19 cellular contexts compared by ENCODE assay signal in genomic region chr6:39818695-39819094, GRCh38. TPM values are rescaled to one million over a fixed set of nuclear protein-coding genes. Genes with fewer than 3 reads are reported as not detected.
A peak's percentile ranks its signal among the peaks of the same experiment; 100 is the strongest.
DNase-seq lines count a peak whose midpoint lies in the region; ATAC-seq and TF ChIP-seq lines count a peak whose summit lies in the region.
"Had no signal": no experiment of that assay in that cellular context is flagged by ENCODE, and none has a peak within 500 bp of the region (broad histone marks: within the 10 kb centered on the region; RNA-seq: fewer than 3 reads in every experiment).

No MANE protein-coding gene starts in this region.

- H3K9me3 Mint-ChIP-seq in stimulated activated memory B cell treated with anti-CD40 and anti-IgM and Interleukin-4, amounts not matched to agents 10 μg/mL and 1 μg/mL and 100 μg/mL, for 72 hours, result no peaks in the 10 kb centered on the region
- H3K9me3 Mint-ChIP-seq: activated B cell treated with CpG ODN at 0.5 μM for 24 hours; T-helper 1 cell treated with Interleukin-12 subunit alpha and Interleukin-12 subunit beta and Interleukin-4 antibody, amounts not matched to agents 30 μg/mL and 1 μg/mL, for 36 hours had no signal

- peaks cover 14% of the 10 kb centered on the region for H3K27me3 Mint-ChIP-seq in stimulated activated memory B cell treated with anti-CD40 and anti-IgM and Interleukin-4, amounts not matched to agents 10 μg/mL and 1 μg/mL and 100 μg/mL, for 72 hours
- H3K27me3 Mint-ChIP-seq: activated B cell treated with CpG ODN at 0.5 μM for 24 hours had no signal

- H3K4me1 Mint-ChIP-seq in stimulated activated memory B cell treated with anti-CD40 and anti-IgM and Interleukin-4, amounts not matched to agents 10 μg/mL and 1 μg/mL and 100 μg/mL, for 72 hours, result peaks cover 4% of the 10 kb centered on the region

- TF ChIP-seq CTCF in ascending aorta (IDR thresholded peaks at IDR 0.05) (no peak), lower lobe of right lung (IDR thresholded peaks at IDR 0.05) (no peak)

- H3K4me1 ChIP-seq in ascending aorta (peaks cover 26 to 78% of the 10 kb centered on the region in 2 donors), lower lobe of right lung (peaks cover 45% of the 10 kb centered on the region)
- H3K4me1 ChIP-seq: colonic mucosa had no signal

- intact Hi-C loops in ascending aorta (cut with DNase I), result loop anchor here (5.0 to 10.0 kb wide), 2 partner anchors 39 to 66 kb away; no protein-coding TSS in a partner anchor
- intact Hi-C loops in lower lobe of right lung (cut with DNase I), result no loop called here

- H3K27ac Mint-ChIP-seq in stimulated activated memory B cell treated with anti-CD40 and anti-IgM and Interleukin-4, amounts not matched to agents 10 μg/mL and 1 μg/mL and 100 μg/mL, for 72 hours, result no peak overlapping the region
- H3K27ac Mint-ChIP-seq: activated B cell treated with CpG ODN at 0.5 μM for 24 hours; T-helper 1 cell treated with Interleukin-12 subunit alpha and Interleukin-12 subunit beta and Interleukin-4 antibody, amounts not matched to agents 30 μg/mL and 1 μg/mL, for 36 hours had no signal

- peak; percentile 40 to 70 for ATAC-seq in lower lobe of right lung
- ATAC-seq in stimulated activated memory B cell treated with anti-CD40 and anti-IgM and Interleukin-4, amounts not matched to agents 10 μg/mL and 1 μg/mL and 100 μg/mL, for 72 hours, result no peak

- H3K4me3 Mint-ChIP-seq in stimulated activated memory B cell treated with anti-CD40 and anti-IgM and Interleukin-4, amounts not matched to agents 10 μg/mL and 1 μg/mL and 100 μg/mL, for 72 hours, result no peak overlapping the region
- H3K4me3 Mint-ChIP-seq: activated B cell treated with CpG ODN at 0.5 μM for 24 hours; T-helper 1 cell treated with Interleukin-12 subunit alpha and Interleukin-12 subunit beta and Interleukin-4 antibody, amounts not matched to agents 30 μg/mL and 1 μg/mL, for 36 hours had no signal

- H3K27ac ChIP-seq in ascending aorta (peak overlapping the region; percentile 73 to 82), lower lobe of right lung (peak overlapping the region; percentile 56), substantia nigra (ENCODE audit: low read depth, low read length, poor library complexity, severe bottlenecking) (peak overlapping the region; percentile 71)
- H3K27ac ChIP-seq: colonic mucosa had no signal

- H3K27me3 ChIP-seq in ascending aorta (no peaks in the 10 kb centered on the region), lower lobe of right lung (ENCODE audit: low read depth) (no peaks in the 10 kb centered on the region)
- H3K27me3 ChIP-seq: colonic mucosa, heart left ventricle had no signal

- H3K4me3 ChIP-seq in ascending aorta, result no peak overlapping the region
- no peak overlapping the region for H3K4me3 ChIP-seq in lower lobe of right lung
- H3K4me3 ChIP-seq: colonic mucosa, heart left ventricle had no signal

- H3K9me3 ChIP-seq in ascending aorta (no peaks in the 10 kb centered on the region), lower lobe of right lung (no peaks in the 10 kb centered on the region)
- H3K9me3 ChIP-seq: colonic mucosa, heart left ventricle had no signal

- H3K36me3 ChIP-seq in ascending aorta (no peaks in the 10 kb centered on the region), lower lobe of right lung (no peaks in the 10 kb centered on the region)
- H3K36me3 ChIP-seq: colonic mucosa had no signal

- DNase-seq in AG08396 (ENCODE audit: low spot score), result peak; percentile 31
- no peak for DNase-seq in ascending aorta (ENCODE audit: low spot score in 2 of 2)
- DNase-seq in lower lobe of right lung, result no peak
- DNase-seq in substantia nigra (lab: John Stamatoyannopoulos, UW), result no peak
- DNase-seq in NCI-H446 treated with DMSO at 0.1 percent for 48 hours (lab: John Stamatoyannopoulos, UW), result no peak
- no peak for DNase-seq in NCI-H1048 (lab: John Stamatoyannopoulos, UW)
- DNase-seq in epidermal melanocyte (ENCODE audit: insufficient read length, low spot score), result no peak
- DNase-seq: activated B cell treated with CpG ODN at 0.5 μM for 24 hours; activated CD8-positive, alpha-beta memory T cell treated with anti-CD3 and anti-CD28 coated beads for 24 hours; anterior cingulate cortex; colonic mucosa; EL; KG1; NCI-H1417; stimulated activated CD4-positive, alpha-beta T cell treated with anti-CD3 and anti-CD28 coated beads, Interleukin-4, amount 100 ng/mL, for 24 hours; stimulated activated CD8-positive, alpha-beta memory T cell treated with anti-CD3 and anti-CD28 coated beads, Interleukin-4, amount 100 ng/mL, for 48 hours had no signal

- H3K36me3 Mint-ChIP-seq in stimulated activated memory B cell treated with anti-CD40 and anti-IgM and Interleukin-4, amounts not matched to agents 10 μg/mL and 1 μg/mL and 100 μg/mL, for 72 hours, result no peaks in the 10 kb centered on the region

RNA-seq across cellular contexts. Expression of gene DAAM2, which starts 26.5 kb away (rescaled TPM):
- total RNA-seq in ascending aorta (44.0 TPM), lower lobe of right lung (29.0 TPM)
- total RNA-seq: activated B cell treated with CpG ODN at 0.5 μM for 24 hours had no signal
